ENCODE assay signal across 12 cellular contexts in the genomic region with DNA sequence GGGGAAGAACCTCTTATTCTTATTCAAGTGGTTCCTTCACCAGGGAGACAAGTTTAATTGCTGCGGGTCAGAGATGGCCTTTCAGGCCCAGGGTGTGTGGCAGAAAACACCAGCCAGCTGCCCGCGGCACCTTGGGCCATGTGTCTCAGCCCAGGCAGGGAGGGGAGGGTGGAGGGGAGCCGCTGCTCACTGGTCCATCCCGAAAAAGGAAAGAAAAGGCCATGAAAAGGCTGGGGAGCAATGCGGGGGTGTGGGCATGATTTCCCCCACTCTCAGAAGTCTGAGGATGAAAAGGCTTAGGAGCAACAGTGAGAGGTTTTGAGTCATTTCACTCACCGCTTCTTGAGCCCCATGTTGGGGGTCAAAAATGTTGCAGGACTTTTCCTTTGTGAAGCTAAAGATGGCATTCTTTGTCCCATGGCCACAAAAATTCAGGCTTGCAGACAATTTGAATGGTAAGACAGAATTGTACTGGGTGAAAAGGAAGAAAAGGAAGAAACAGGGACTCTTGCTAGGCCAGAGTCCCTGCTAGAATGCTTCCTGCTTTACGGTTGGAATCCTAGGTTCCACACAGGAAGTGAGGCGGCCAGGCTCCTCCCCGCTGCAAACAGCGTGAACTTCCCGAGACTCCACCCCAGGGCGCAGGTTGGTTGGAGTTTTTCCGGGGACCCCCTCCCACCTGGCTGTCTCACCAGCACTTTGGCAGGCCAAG. TPM values are rescaled to one million over a fixed set of nuclear protein-coding genes. Genes with fewer than 3 reads are reported as not detected.
DNase-seq lines count a peak whose midpoint lies in the region; ATAC-seq, FAIRE-seq and TF ChIP-seq lines count a peak whose summit lies in the region.
"Had no signal": no experiment of that assay in that cellular context is flagged by ENCODE, and none has a peak within 500 bp of the region (broad histone marks: within the 10 kb centered on the region; RNA-seq: fewer than 3 reads in every experiment).

No MANE protein-coding gene starts in this region.

- H2BK15ac ChIP-seq in mesendoderm (replicated peaks; ENCODE audit: low read depth), result no peak overlapping the region

- H3K4ac ChIP-seq in mesendoderm (ENCODE audit: low read depth, low read length), result peak overlapping the region; percentile 87

- H3K18ac ChIP-seq in mesendoderm (ENCODE audit: low read length), result peak overlapping the region; percentile 91

- H3K4me3 ChIP-seq in epithelial cell of proximal tubule (ENCODE audit: low read depth, low read length), result peak overlapping the region; percentile 18
- peak overlapping the region; percentile 36 for H3K4me3 ChIP-seq in mesendoderm (ENCODE audit: low read length)
- H3K4me3 ChIP-seq: uterus had no signal

- H3K27ac ChIP-seq in mesendoderm (ENCODE audit: low read depth, low read length), result no peak overlapping the region
- H3K27ac ChIP-seq: uterus had no signal

- TF ChIP-seq CTCF in epithelial cell of proximal tubule (conservative IDR thresholded peaks at IDR 0.05; ENCODE audit: low read depth, low read length), result no peak

- no peaks in the 10 kb centered on the region for H3K27me3 ChIP-seq in mesendoderm (ENCODE audit: insufficient read depth, low read length, poor library complexity)
- H3K27me3 ChIP-seq: uterus had no signal

- peaks cover 3% of the 10 kb centered on the region for H3K4me1 ChIP-seq in mesendoderm (ENCODE audit: control insufficient read depth, low read depth, low read length)
- H3K4me1 ChIP-seq: uterus had no signal

- no peak overlapping the region for H2AK5ac ChIP-seq in mesendoderm (ENCODE audit: low read length)

- FAIRE-seq in GM19239 (lab: Jason Lieb, UNC), result no peak
- FAIRE-seq: frontal cortex had no signal

- ATAC-seq in HG03025 (IDR thresholded peaks at IDR 0.05; ENCODE audit: low FRiP score, unreplicated experiment) (no peak), HG03460 (IDR thresholded peaks at IDR 0.05; ENCODE audit: unreplicated experiment) (no peak)

- peak overlapping the region; percentile 30 for H2BK5ac ChIP-seq in mesendoderm (ENCODE audit: low read length)

- no peaks in the 10 kb centered on the region for H3K79me1 ChIP-seq in mesendoderm (ENCODE audit: low read length)

- DNase-seq in DMS114 treated with DMSO at 0.1 percent for 48 hours (lab: John Stamatoyannopoulos, UW; ENCODE audit: unreplicated experiment) (peak; percentile 7), NCI-H69 (lab: John Stamatoyannopoulos, UW) (peak; percentile 53), epithelial cell of proximal tubule (ENCODE audit: low read depth) (no peak), mesendoderm (peak; percentile 63), AG20443 (ENCODE audit: low spot score) (no peak), GM19239 (ENCODE audit: insufficient read length, low spot score) (no peak)
- DNase-seq: activated naive CD4-positive, alpha-beta T cell treated with Interleukin-2 at 50 U/mL for 16 hours; NCI-H524 treated with DMSO at 0.1 percent for 48 hours; uterus had no signal

- H3K4me2 ChIP-seq in mesendoderm (ENCODE audit: low read length), result peak overlapping the region; percentile 22

- no peak overlapping the region for H2BK120ac ChIP-seq in mesendoderm (ENCODE audit: low read depth, low read length)

- peak overlapping the region; percentile 85 for H3K56ac ChIP-seq in mesendoderm (ENCODE audit: low read length)

- peak overlapping the region; percentile 97 for H4K5ac ChIP-seq in mesendoderm (ENCODE audit: low read length)

- no CpG with 5 or more reads among the region's 14 CpGs for WGBS in mesendoderm (ENCODE audit: extremely low coverage, insufficient coverage, low lambda C conversion rate)

- no peaks in the 10 kb centered on the region for H3K79me2 ChIP-seq in mesendoderm (ENCODE audit: control insufficient read depth, insufficient read depth, low read length)

- no peak overlapping the region for H3K23ac ChIP-seq in mesendoderm (ENCODE audit: low read length)

- H4K8ac ChIP-seq in mesendoderm (ENCODE audit: low read depth, low read length), result no peak overlapping the region

- no peaks in the 10 kb centered on the region for H3K36me3 ChIP-seq in mesendoderm (ENCODE audit: control insufficient read depth, insufficient read depth, low read length)
- H3K36me3 ChIP-seq: uterus had no signal

- H3K9ac ChIP-seq in mesendoderm (ENCODE audit: low read length), result peak overlapping the region; percentile 65

RNA-seq across cellular contexts. Expression of a gene that starts 17.4 kb away (rescaled TPM):
- 0.07 and 3.5 TPM in 2 replicates for total RNA-seq in epithelial cell of proximal tubule
- polyA plus RNA-seq in mesendoderm (2013, experiment 1 of 2), result 0.41 TPM
- 0.31 TPM for polyA plus RNA-seq in mesendoderm (2013, experiment 2 of 2)

RNA-seq across cellular contexts. Expression of a gene that starts 20.5 kb away (rescaled TPM):
- total RNA-seq in epithelial cell of proximal tubule, result 58.4 and 76.3 TPM in 2 replicates
- 16.2 TPM for polyA plus RNA-seq in mesendoderm (2013, experiment 1 of 2)
- polyA plus RNA-seq in mesendoderm (2013, experiment 2 of 2), result 16.6 TPM

Comparison
In these comparisons a context has a peak if more than half of its experiments do, and no peak if none do; other contexts are left out.
1. DNase-seq: peak in DMS114 treated with DMSO at 0.1 percent for 48 hours (single experiment), NCI-H69 (single experiment) and mesendoderm (single experiment); none in epithelial cell of proximal tubule (single experiment), AG20443 (single experiment) and GM19239 (single experiment).